In genomic region chr22:34804588-34804987, GRCh38 we compare ENCODE assay signal across 17 cellular contexts.
A peak's percentile ranks its signal among the peaks of the same experiment; 100 is the strongest.
DNase-seq lines count a peak whose midpoint lies in the region; ATAC-seq and TF ChIP-seq lines count a peak whose summit lies in the region.
"Had no signal": no experiment of that assay in that cellular context is flagged by ENCODE, and none has a peak within 500 bp of the region (broad histone marks: within the 10 kb centered on the region; RNA-seq: fewer than 3 reads in every experiment).

No MANE protein-coding gene starts in this region.

- no peaks in the 10 kb centered on the region for H3K9me3 ChIP-seq in Karpas-422 (ENCODE audit: low read length)
- H3K9me3 ChIP-seq in transverse colon: no peaks in the 10 kb centered on the region
- H3K9me3 ChIP-seq: BLaER1 had no signal

- ATAC-seq in GM18520 (IDR thresholded peaks at IDR 0.05; ENCODE audit: unreplicated experiment): no peak
- ATAC-seq: activated CD4-positive, alpha-beta T cell treated with anti-CD3 and anti-CD28 coated beads for 36 hours; left lobe of liver; Right ventricle myocardium inferior; T-helper 17 cell had no signal

- POLR2A ChIA-PET in GM10248 (lab: Yijun Ruan, JAX): no interaction called here

- no peaks in the 10 kb centered on the region for H3K79me2 ChIP-seq in Karpas-422 (ENCODE audit: low read length)

- in situ Hi-C loops in transverse colon (cut with MboI; ENCODE audit: low pct_ligation_motif_present in 1 of 4, low pct_unique_long_range_greater_than_20kb in 1 of 4, low sequenced_read_pairs in 3 of 4) (no loop called here), GM13977 (cut with MboI; ENCODE audit: low pct_unique_long_range_greater_than_20kb, low sequenced_read_pairs, unreplicated experiment) (no loop called here)

- H4K20me1 ChIP-seq in Karpas-422 (ENCODE audit: insufficient read depth, low read depth, low read length): no peaks in the 10 kb centered on the region
- H4K20me1 ChIP-seq: BLaER1 had no signal

- no peaks in the 10 kb centered on the region for H3K9me2 ChIP-seq in Karpas-422 (replicated peaks; ENCODE audit: insufficient read depth, low read length)

- intact Hi-C loops in transverse colon (cut with DNase I; ENCODE audit: low total_unique reads): no loop called here

- TF ChIP-seq CTCF in GM10248 (IDR thresholded peaks at IDR 0.05; ENCODE audit: control extremely low read depth, extremely low read depth, low read depth, missing control alignments) (peak; percentile 0), transverse colon (IDR thresholded peaks at IDR 0.05) (no peak), GM13977 (IDR thresholded peaks at IDR 0.05; ENCODE audit: extremely low read depth, insufficient read depth, missing control alignments) (no peak)

- H3K9ac ChIP-seq in Karpas-422 (ENCODE audit: low read length): no peak overlapping the region
- H3K9ac ChIP-seq: BLaER1 had no signal

- no peaks in the 10 kb centered on the region for H3K4me1 ChIP-seq in Karpas-422 (ENCODE audit: low read length)
- H3K4me1 ChIP-seq in transverse colon: peaks cover 0 to 5% (median 0%) of the 10 kb centered on the region in 4 donors
- H3K4me1 ChIP-seq: BLaER1 had no signal

- CTCF ChIA-PET in GM10248 (lab: Yijun Ruan, JAX): interaction anchor here (1.0 to 1.7 kb wide), 4 partner anchors 19 to 346 kb away, joined by 3 to 10 read pairs (median 3); no protein-coding TSS in a partner anchor

- H3K36me3 ChIP-seq in Karpas-422 (ENCODE audit: insufficient read depth, low read length) (no peaks in the 10 kb centered on the region), transverse colon (no peaks in the 10 kb centered on the region)
- H3K36me3 ChIP-seq: BLaER1 had no signal

- TF ChIP-seq EP300 in transverse colon (IDR thresholded peaks at IDR 0.05; ENCODE audit: low read depth): no peak

- H3K4me2 ChIP-seq in Karpas-422 (ENCODE audit: low read depth, low read length, poor library complexity, severe bottlenecking): no peak overlapping the region
- H3K4me2 ChIP-seq: BLaER1 had no signal

- H3K4me3 ChIP-seq in Karpas-422 (ENCODE audit: low read length) (no peak overlapping the region), transverse colon (no peak overlapping the region)
- H3K4me3 ChIP-seq: BLaER1 had no signal

- H3K27ac ChIP-seq in Karpas-422 (ENCODE audit: low read length) (no peak overlapping the region), transverse colon (no peak overlapping the region)
- H3K27ac ChIP-seq: BLaER1 had no signal

- no peaks in the 10 kb centered on the region for H3K27me3 ChIP-seq in Karpas-422 (ENCODE audit: low read length)
- H3K27me3 ChIP-seq in transverse colon: no peaks in the 10 kb centered on the region
- H3K27me3 ChIP-seq: BLaER1 had no signal

- whole genome bisulfite sequencing in transverse colon (ENCODE audit: low coverage in 1 of 2), 2 donors: 41 to 60% methylated on average over 1 to 2 of the region's 2 CpGs

- no peak for TF ChIP-seq POLR2A in transverse colon (IDR thresholded peaks at IDR 0.05)

- H2AFZ ChIP-seq in Karpas-422 (ENCODE audit: low read length): no peak overlapping the region

- no peak for DNase-seq in GM10248 (ENCODE audit: extremely low spot score)
- peak; percentile 51 for DNase-seq in Karpas-422
- peak; percentile 14 for DNase-seq in RKO (ENCODE audit: low spot score)
- DNase-seq in kidney tubule cell (ENCODE audit: low spot score): peak; percentile 27
- DNase-seq in activated effector memory CD4-positive, alpha-beta T cell treated with anti-CD3 and anti-CD28 coated beads, Interleukin-2, amount 50 U/mL, for 16 hours: no peak
- no peak for DNase-seq in transverse colon
- DNase-seq in GM13977 (ENCODE audit: low spot score): no peak
- DNase-seq: activated CD4-positive, alpha-beta T cell treated with anti-CD3 and anti-CD28 coated beads for 36 hours; activated T-cell treated with anti-CD3 and anti-CD28 coated beads for 4 hours; NCI-H187; NCI-H526 treated with DMSO at 0.1 percent for 48 hours; stimulated activated CD4-positive, alpha-beta T cell treated with anti-CD3 and anti-CD28 coated beads, Interleukin-12 subunit alpha, Interleukin-12 subunit beta, amount 100 ng/mL, for 4 hours; T-helper 17 cell had no signal

Comparison
In these comparisons a context has a peak if more than half of its experiments do, and no peak if none do; other contexts are left out.
1. DNase-seq: peak in Karpas-422 (single experiment), RKO (single experiment) and kidney tubule cell (single experiment); none in GM10248 (single experiment), activated effector memory CD4-positive, alpha-beta T cell treated with anti-CD3 and anti-CD28 coated beads, Interleukin-2, amount 50 U/mL, for 16 hours (single experiment), transverse colon (single experiment) and GM13977 (single experiment).